In genomic region chr19:4390017-4390861, GRCh38 we compare ENCODE assay signal across 8 cellular contexts. TPM values are rescaled to one million over a fixed set of nuclear protein-coding genes. Genes with fewer than 3 reads are reported as not detected.
A peak's percentile ranks its signal among the peaks of the same experiment; 100 is the strongest.
DNase-seq lines count a peak whose midpoint lies in the region; ATAC-seq and TF ChIP-seq lines count a peak whose summit lies in the region.

No MANE protein-coding gene starts in this region.

- H3K27me3 ChIP-seq in GM23248 (replicated peaks; ENCODE audit: insufficient read depth) (no peaks in the 10 kb centered on the region), heart left ventricle (no peaks in the 10 kb centered on the region), psoas muscle (ENCODE audit: insufficient read depth in 3 of 3, low read length in 2 of 3) (no peaks in the 10 kb centered on the region)

- no peaks in the 10 kb centered on the region for H3K9me2 ChIP-seq in GM23248 (ENCODE audit: insufficient read depth)

- H3K4me3 Mint-ChIP-seq in WTC11 = peak overlapping the region; percentile 66

- 47 to 54% methylated on average over 15 to 19 of the region's 19 CpGs for WGBS in GM23248 (ENCODE audit: low coverage in 1 of 2, low lambda C conversion rate in 2 of 2, missing lambda C conversion rate in 2 of 2), 2 experiments
- WGBS in heart left ventricle, 4 donors = 27 to 38% (median 29%) methylated on average over 15 to 19 of the region's 19 CpGs
- 46 to 52% (median 50%) methylated on average over 19 of the region's 19 CpGs for WGBS in psoas muscle, 3 donors

- peaks cover 8% of the 10 kb centered on the region for H3K36me3 Mint-ChIP-seq in WTC11

- no peaks in the 10 kb centered on the region for H3K9me3 Mint-ChIP-seq in WTC11

- peaks cover 46% of the 10 kb centered on the region for H3K4me1 Mint-ChIP-seq in WTC11

- peaks cover 70% of the 10 kb centered on the region for H3K4me1 ChIP-seq in GM23248 (ENCODE audit: insufficient read depth)
- peaks cover 4 to 77% (median 70%) of the 10 kb centered on the region in 12 donors for H3K4me1 ChIP-seq in heart left ventricle
- H3K4me1 ChIP-seq in psoas muscle = peaks cover 78% of the 10 kb centered on the region

- no peak overlapping the region for H2AFZ ChIP-seq in GM23248

- peak overlapping the region; percentile 69 for H3K4me2 ChIP-seq in GM23248 (ENCODE audit: unreplicated experiment)

- peak; percentile 83 for ATAC-seq in WTC11
- peak; percentile 44 to 81 (median 64) for ATAC-seq in heart left ventricle
- peak in 2 of 4 donors; percentile 1 to 5 for ATAC-seq in psoas muscle
- no peak for ATAC-seq in GM21360 (IDR thresholded peaks at IDR 0.05; ENCODE audit: unreplicated experiment)

- H3K36me3 ChIP-seq in GM23248 (ENCODE audit: low read depth) (no peaks in the 10 kb centered on the region; the same call in 1 of the 2 replicates), heart left ventricle (peaks cover 0 to 39% (median 7%) of the 10 kb centered on the region in 9 donors), psoas muscle (ENCODE audit: insufficient read depth in 1 of 2, low read depth in 1 of 2) (peaks cover 0 to 13% of the 10 kb centered on the region in 2 donors)

- in situ Hi-C loops in GM23248 (cut with MboI) = no loop called here

- peak overlapping the region; percentile 96 for H3K27ac Mint-ChIP-seq in WTC11

- POLR2A ChIA-PET in WTC11 (lab: Charles Lee) = interaction anchor here (0.6 to 2.3 kb wide), 6 partner anchors 10 to 172 kb away, joined by 3 to 12 read pairs (median 6); partner anchors contain the start of genes CHAF1A and SH3GL1

- intact Hi-C loops in heart left ventricle (cut with DNase I) = no loop called here
- intact Hi-C loops in psoas muscle (cut with DNase I) = no loop called here

- peaks cover 100% of the 10 kb centered on the region for H3K79me2 ChIP-seq in GM23248 (ENCODE audit: insufficient read depth)

- CTCF ChIA-PET in WTC11 (lab: Charles Lee) = interaction anchor here (0.6 to 5.3 kb wide), 19 partner anchors 9 to 250 kb away, joined by 3 to 48 read pairs (median 5); partner anchors contain the start of genes CHAF1A and SH3GL1

- peaks cover 19% of the 10 kb centered on the region; the same call in 1 of the 2 replicates for H4K20me1 ChIP-seq in GM23248 (ENCODE audit: insufficient read depth)

- TF ChIP-seq CTCF in WTC11 (IDR thresholded peaks at IDR 0.05) (no peak), heart left ventricle (IDR thresholded peaks at IDR 0.05) (no peak), psoas muscle (IDR thresholded peaks at IDR 0.05) (no peak)

- H3K4me3 ChIP-seq in GM23248 = peak overlapping the region; percentile 52
- H3K4me3 ChIP-seq in heart left ventricle = peak overlapping the region in 8 of 12 donors; percentile 0 to 36 (median 10)
- peak overlapping the region; percentile 35 for H3K4me3 ChIP-seq in psoas muscle

- TF ChIP-seq POLR2A in heart left ventricle (IDR thresholded peaks at IDR 0.05) (no peak), erythroblast (IDR thresholded peaks at IDR 0.05; ENCODE audit: low read length) (no peak)

- H3K9ac ChIP-seq in GM23248 = peak overlapping the region; percentile 70

- peaks cover 53% of the 10 kb centered on the region for H3F3A ChIP-seq in GM23248 (ENCODE audit: insufficient read depth)

- no peaks in the 10 kb centered on the region; the same call in 1 of the 2 replicates for H3K27me3 Mint-ChIP-seq in WTC11 (ENCODE audit: low read depth)

- peak overlapping the region; percentile 83 for H3K27ac ChIP-seq in GM23248
- peak overlapping the region; percentile 26 to 87 (median 78) for H3K27ac ChIP-seq in heart left ventricle
- peak overlapping the region; percentile 93 for H3K27ac ChIP-seq in psoas muscle

- H3K9me3 ChIP-seq in GM23248 (ENCODE audit: low read depth) (no peaks in the 10 kb centered on the region), heart left ventricle (no peaks in the 10 kb centered on the region), psoas muscle (no peaks in the 10 kb centered on the region)

- peak; percentile 64 for DNase-seq in GM23248
- DNase-seq in WTC11 (ENCODE audit: low spot score) = peak; percentile 56
- peak; percentile 49 to 66 (median 60) for DNase-seq in heart left ventricle
- DNase-seq in psoas muscle = peak; percentile 53 to 66
- no peak for DNase-seq in DMS153 treated with DMSO at 0.1 percent for 48 hours (lab: John Stamatoyannopoulos, UW; ENCODE audit: unreplicated experiment)
- DNase-seq in stimulated activated CD4-positive, alpha-beta T cell treated with anti-CD3 and anti-CD28 coated beads, Interleukin-2, amount 100 ng/mL, for 24 hours = no peak
- no peak for DNase-seq in erythroblast (lab: John Stamatoyannopoulos, UW)

TF ChIP-seq in WTC11, 78 proteins besides CTCF, POLR2A, EP300 and RAD21 (continues in another document):
- TF ChIP-seq, protein P1, sequence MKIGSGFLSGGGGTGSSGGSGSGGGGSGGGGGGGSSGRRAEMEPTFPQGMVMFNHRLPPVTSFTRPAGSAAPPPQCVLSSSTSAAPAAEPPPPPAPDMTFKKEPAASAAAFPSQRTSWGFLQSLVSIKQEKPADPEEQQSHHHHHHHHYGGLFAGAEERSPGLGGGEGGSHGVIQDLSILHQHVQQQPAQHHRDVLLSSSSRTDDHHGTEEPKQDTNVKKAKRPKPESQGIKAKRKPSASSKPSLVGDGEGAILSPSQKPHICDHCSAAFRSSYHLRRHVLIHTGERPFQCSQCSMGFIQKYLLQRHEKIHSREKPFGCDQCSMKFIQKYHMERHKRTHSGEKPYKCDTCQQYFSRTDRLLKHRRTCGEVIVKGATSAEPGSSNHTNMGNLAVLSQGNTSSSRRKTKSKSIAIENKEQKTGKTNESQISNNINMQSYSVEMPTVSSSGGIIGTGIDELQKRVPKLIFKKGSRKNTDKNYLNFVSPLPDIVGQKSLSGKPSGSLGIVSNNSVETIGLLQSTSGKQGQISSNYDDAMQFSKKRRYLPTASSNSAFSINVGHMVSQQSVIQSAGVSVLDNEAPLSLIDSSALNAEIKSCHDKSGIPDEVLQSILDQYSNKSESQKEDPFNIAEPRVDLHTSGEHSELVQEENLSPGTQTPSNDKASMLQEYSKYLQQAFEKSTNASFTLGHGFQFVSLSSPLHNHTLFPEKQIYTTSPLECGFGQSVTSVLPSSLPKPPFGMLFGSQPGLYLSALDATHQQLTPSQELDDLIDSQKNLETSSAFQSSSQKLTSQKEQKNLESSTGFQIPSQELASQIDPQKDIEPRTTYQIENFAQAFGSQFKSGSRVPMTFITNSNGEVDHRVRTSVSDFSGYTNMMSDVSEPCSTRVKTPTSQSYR (CRISPR knock-in tag; IDR thresholded peaks at IDR 0.05) = 0 out of 2 replicates have a peak, but pooled peaks have one; percentile 23

RNA-seq across cellular contexts. Expression of gene SH3GL1, which starts 10.1 kb away (rescaled TPM):
- total RNA-seq in GM23248 (2014; rRNA removed; shearing (Covaris generic)) = 114 and 141 TPM in 2 replicates
- polyA plus RNA-seq in GM23248 (2016; fragmentation: Nextera tagmentation; extraction: Ambion mirVana) (151 and 159 TPM in 2 replicates), heart left ventricle (10 to 100 TPM; 17.3 to 43.3 TPM), psoas muscle (10 to 100 TPM; 18.2 to 85.6 (median 27.1) TPM)
- total RNA-seq in WTC11 (2021) (89.4 to 109 TPM (median 89.7 TPM) in 3 replicates), heart left ventricle (10 to 100 TPM; 14.4 to 43.6 (median 22.2) TPM), psoas muscle (10 to 100 TPM; 16.0 to 26.6 (median 21.6) TPM)

RNA-seq across cellular contexts. Expression of gene CHAF1A, which starts 12.2 kb away (rescaled TPM):
- 9.1 and 11.6 TPM in 2 replicates for total RNA-seq in GM23248 (2014; rRNA removed; shearing (Covaris generic))
- polyA plus RNA-seq in GM23248 (2016; fragmentation: Nextera tagmentation; extraction: Ambion mirVana) (11.9 and 12.6 TPM in 2 replicates), heart left ventricle (1 to 10 TPM; 2.9 to 5.6 TPM), psoas muscle (10 to 100 TPM in 1 of 3 donors, 1 to 10 TPM in 2; 5.9 to 12.8 (median 6.4) TPM)
- total RNA-seq in WTC11 (2021) (126 to 161 TPM (median 137 TPM) in 3 replicates), heart left ventricle (10 to 100 TPM in 1 of 9 donors, 1 to 10 TPM in 8; 3.0 to 10.7 (median 5.5) TPM), psoas muscle (10 to 100 TPM in 1 of 4 donors, 1 to 10 TPM in 3; 5.6 to 10.3 (median 7.7) TPM)

RNA-seq across cellular contexts. Expression of gene MPND, which starts 46.9 kb away (rescaled TPM):
- 3.0 and 6.2 TPM in 2 replicates for total RNA-seq in GM23248 (2014; rRNA removed; shearing (Covaris generic))
- polyA plus RNA-seq in GM23248 (2016; fragmentation: Nextera tagmentation; extraction: Ambion mirVana) = 5.0 and 8.4 TPM in 2 replicates
- total RNA-seq in WTC11 (2021) = 28.3 to 37.7 TPM (median 37.4 TPM) in 3 replicates
- total RNA-seq in heart left ventricle = 10 to 100 TPM in 7 of 9 donors, 1 to 10 TPM in 2; 8.2 to 23.7 (median 19.0) TPM
- polyA plus RNA-seq in heart left ventricle = 10 to 100 TPM; 14.4 to 21.9 TPM
- total RNA-seq in psoas muscle = 10 to 100 TPM; 10.3 to 16.4 (median 13.2) TPM
- 10 to 100 TPM in 1 of 3 donors, 1 to 10 TPM in 2; 7.4 to 12.4 (median 9.7) TPM for polyA plus RNA-seq in psoas muscle

RNA-seq across cellular contexts. Expression of gene STAP2, which starts 51.6 kb away (rescaled TPM):
- total RNA-seq in GM23248 (2014; rRNA removed; shearing (Covaris generic)) = 1.8 and 6.4 TPM in 2 replicates
- polyA plus RNA-seq in GM23248 (2016; fragmentation: Nextera tagmentation; extraction: Ambion mirVana) (1.7 TPM in 2 replicates), heart left ventricle (1 to 10 TPM; 1.1 to 1.9 TPM), psoas muscle (1 to 10 TPM in 1 of 3 donors, under 1 TPM in 2; 0.31 to 1.2 (median 0.53) TPM)
- total RNA-seq in WTC11 (2021) (18.2 to 21.1 TPM (median 20.2 TPM) in 3 replicates), heart left ventricle (10 to 100 TPM in 1 of 9 donors, 1 to 10 TPM in 6, under 1 TPM in 2; 0.67 to 14.2 (median 2.1) TPM), psoas muscle (1 to 10 TPM in 2 of 4 donors, under 1 TPM in 2; 0.60 to 3.7 (median 1.2) TPM)

Comparison
In these comparisons a context has a peak if more than half of its experiments do, and no peak if none do; other contexts are left out.
1. DNase-seq: peak in GM23248 (single experiment), WTC11 (single experiment), heart left ventricle (5 of 5) and psoas muscle (2 of 2); none in DMS153 treated with DMSO at 0.1 percent for 48 hours (single experiment), stimulated activated CD4-positive, alpha-beta T cell treated with anti-CD3 and anti-CD28 coated beads, Interleukin-2, amount 100 ng/mL, for 24 hours (0 of 2) and erythroblast (0 of 2).
2. RNA of gene CHAF1A, which starts 12.2 kb away (total RNA-seq): 126 to 161 TPM in WTC11; 9.1 to 11.6 TPM in GM23248, 5.6 to 10.3 TPM in psoas muscle and 3.0 to 10.7 TPM in heart left ventricle; every median in the first group is over 10 times any median in the second.
3. Peak in every context shown above with its lines, with median percentiles within 50 percentile points of each other: H3K27ac ChIP-seq and H3K4me3 ChIP-seq.